Comparison of ENCODE assay signal across 18 cellular contexts in genomic region chr19:33464010-33464732, GRCh38.
"Had no signal": no experiment of that assay in that cellular context is flagged by ENCODE, and none has a peak within 500 bp of the region (broad histone marks: within the 10 kb centered on the region; RNA-seq: fewer than 3 reads in every experiment).

No MANE protein-coding gene starts in this region.

- H3K4me3 Mint-ChIP-seq: activated CD4-positive, alpha-beta memory T cell treated with anti-CD3 and anti-CD28 coated beads for 36 hours; activated naive CD4-positive, alpha-beta T cell treated with anti-CD3 and anti-CD28 coated beads for 36 hours; activated naive CD8-positive, alpha-beta T cell treated with anti-CD3 and anti-CD28 coated beads, Interleukin-2, amount 10 ng/mL, durations not matched to agents 7 days and 5 days; memory B cell; nephron progenitor cell; T-helper 1 cell treated with Interleukin-12 subunit alpha and Interleukin-12 subunit beta and Interleukin-4 antibody, amounts not matched to agents 30 μg/mL and 1 μg/mL, for 36 hours had no signal

- DNase-seq: activated CD4-positive, alpha-beta memory T cell treated with anti-CD3 and anti-CD28 coated beads for 36 hours; activated CD4-positive, alpha-beta T cell treated with anti-CD3 and anti-CD28 coated beads for 48 hours; activated naive CD4-positive, alpha-beta T cell treated with anti-CD3 and anti-CD28 coated beads for 36 hours; activated naive CD8-positive, alpha-beta T cell treated with anti-CD3 and anti-CD28 coated beads, Interleukin-2, amount 10 ng/mL, durations not matched to agents 7 days and 5 days; activated T-cell treated with anti-CD3 and anti-CD28 coated beads, Interleukin-2, amount 50 U/mL, for 1 hour; amniotic stem cell; cerebellar nuclear complex; effector CD4-positive, alpha-beta T cell; erythroblast; foreskin keratinocyte; nephron progenitor cell; stimulated activated CD4-positive, alpha-beta T cell treated with anti-CD3 and anti-CD28 coated beads, Interleukin-4, amount 100 ng/mL, for 1 hour; stimulated activated naive CD4-positive, alpha-beta T cell had no signal

- H3K27me3 Mint-ChIP-seq: activated CD4-positive, alpha-beta memory T cell treated with anti-CD3 and anti-CD28 coated beads for 36 hours; activated naive CD8-positive, alpha-beta T cell treated with anti-CD3 and anti-CD28 coated beads, Interleukin-2, amount 10 ng/mL, durations not matched to agents 7 days and 5 days; memory B cell had no signal

- ATAC-seq: foreskin keratinocyte had no signal

- H3K4me1 Mint-ChIP-seq: activated naive CD8-positive, alpha-beta T cell treated with anti-CD3 and anti-CD28 coated beads, Interleukin-2, amount 10 ng/mL, durations not matched to agents 7 days and 5 days; memory B cell had no signal

- H3K9me3 Mint-ChIP-seq: activated CD4-positive, alpha-beta memory T cell treated with anti-CD3 and anti-CD28 coated beads for 36 hours; activated naive CD4-positive, alpha-beta T cell treated with anti-CD3 and anti-CD28 coated beads for 36 hours; activated naive CD8-positive, alpha-beta T cell treated with anti-CD3 and anti-CD28 coated beads, Interleukin-2, amount 10 ng/mL, durations not matched to agents 7 days and 5 days; activated T-helper 2 cell treated with anti-CD3 and anti-CD28 coated beads, Interferon-gamma antibody, Interleukin-2, Interleukin-4, amounts not matched to agents 10 μg/mL and 5 μg/mL and 100 μg/mL, durations not matched to agents 14 hours and 24 hours and 36 hours; memory B cell; nephron progenitor cell; T-helper 1 cell treated with Interleukin-12 subunit alpha and Interleukin-12 subunit beta and Interleukin-4 antibody, amounts not matched to agents 30 μg/mL and 1 μg/mL, for 36 hours had no signal

- H3K27ac ChIP-seq: breast epithelium, foreskin keratinocyte, hepatocyte had no signal

- H3K36me3 Mint-ChIP-seq: activated CD4-positive, alpha-beta memory T cell treated with anti-CD3 and anti-CD28 coated beads for 36 hours; activated naive CD8-positive, alpha-beta T cell treated with anti-CD3 and anti-CD28 coated beads, Interleukin-2, amount 10 ng/mL, durations not matched to agents 7 days and 5 days had no signal

- H3K27ac Mint-ChIP-seq: activated CD4-positive, alpha-beta memory T cell treated with anti-CD3 and anti-CD28 coated beads for 36 hours; activated naive CD4-positive, alpha-beta T cell treated with anti-CD3 and anti-CD28 coated beads for 36 hours; activated naive CD8-positive, alpha-beta T cell treated with anti-CD3 and anti-CD28 coated beads, Interleukin-2, amount 10 ng/mL, durations not matched to agents 7 days and 5 days; activated T-helper 2 cell treated with anti-CD3 and anti-CD28 coated beads, Interferon-gamma antibody, Interleukin-2, Interleukin-4, amounts not matched to agents 10 μg/mL and 5 μg/mL and 100 μg/mL, durations not matched to agents 14 hours and 24 hours and 36 hours; memory B cell; nephron progenitor cell; T-helper 1 cell treated with Interleukin-12 subunit alpha and Interleukin-12 subunit beta and Interleukin-4 antibody, amounts not matched to agents 30 μg/mL and 1 μg/mL, for 36 hours had no signal

- H3K4me3 ChIP-seq: breast epithelium, hepatocyte had no signal
